In genomic region chr9:81535542-81536241, GRCh38 we compare ENCODE assay signal across 1 cellular context.
TF ChIP-seq lines count a peak whose summit lies in the region.

No MANE protein-coding gene starts in this region.

TF ChIP-seq in HepG2, 621 proteins besides CTCF, POLR2A, EP300 and RAD21 (continued from another document and continues in another):
- TF ChIP-seq RERE (CRISPR knock-in tag; IDR thresholded peaks at IDR 0.05; ENCODE audit: low read depth) (peak; percentile 98), ZNF138 (CRISPR knock-in tag; IDR thresholded peaks at IDR 0.05; ENCODE audit: low read depth) (no peak), ZNF484 (CRISPR knock-in tag; IDR thresholded peaks at IDR 0.05; ENCODE audit: borderline replicate concordance, low read depth) (no peak), ZNF597 (CRISPR knock-in tag; IDR thresholded peaks at IDR 0.05) (no peak), SIX1 (CRISPR knock-in tag; IDR thresholded peaks at IDR 0.05; ENCODE audit: borderline replicate concordance) (peak; percentile 82), IKZF1 (IDR thresholded peaks at IDR 0.05) (no peak), ELF3 (CRISPR knock-in tag; IDR thresholded peaks at IDR 0.05) (peak; percentile 92), ZNF574 (CRISPR knock-in tag; IDR thresholded peaks at IDR 0.05) (no peak; the same call in 1 of the 2 replicates), ATF7-NPFF (CRISPR knock-in tag; IDR thresholded peaks at IDR 0.05; ENCODE audit: low read depth) (no peak), FOXA3 (CRISPR knock-in tag; IDR thresholded peaks at IDR 0.05) (peak; percentile 98), ADNP (CRISPR knock-in tag; IDR thresholded peaks at IDR 0.05) (no peak), FOXP4 (CRISPR knock-in tag; IDR thresholded peaks at IDR 0.05) (peak; percentile 97), RFXAP (CRISPR knock-in tag; IDR thresholded peaks at IDR 0.05; ENCODE audit: borderline replicate concordance) (no peak), TBP (CRISPR knock-in tag; IDR thresholded peaks at IDR 0.05) (no peak), ZC3H13 (CRISPR knock-in tag; IDR thresholded peaks at IDR 0.05) (no peak), KAT8 (CRISPR knock-in tag; IDR thresholded peaks at IDR 0.05) (peak; percentile 85), ZNF605 (CRISPR knock-in tag; IDR thresholded peaks at IDR 0.05) (0 out of 2 replicates have a peak, but pooled peaks have one; percentile 33), ZNF670 (CRISPR knock-in tag; IDR thresholded peaks at IDR 0.05; ENCODE audit: borderline replicate concordance) (0 out of 2 replicates have a peak, but pooled peaks have one; percentile 36), ZNF101 (CRISPR knock-in tag; IDR thresholded peaks at IDR 0.05; ENCODE audit: borderline replicate concordance, low read depth) (no peak), ZNF260 (CRISPR knock-in tag; IDR thresholded peaks at IDR 0.05; ENCODE audit: borderline replicate concordance, low read depth) (no peak), ATAD3A (CRISPR knock-in tag; IDR thresholded peaks at IDR 0.05) (no peak), ZNF432 (CRISPR knock-in tag; IDR thresholded peaks at IDR 0.05; ENCODE audit: borderline replicate concordance) (no peak), PLRG1 (conservative IDR thresholded peaks at IDR 0.05) (no peak), ZNF703 (CRISPR knock-in tag; IDR thresholded peaks at IDR 0.05; ENCODE audit: borderline replicate concordance) (no peak), FOXO4 (CRISPR knock-in tag; conservative IDR thresholded peaks at IDR 0.05) (no peak), ZBTB25 (CRISPR knock-in tag; IDR thresholded peaks at IDR 0.05) (peak; percentile 86), MLX (CRISPR knock-in tag; IDR thresholded peaks at IDR 0.05) (peak; percentile 68), HNF1A (IDR thresholded peaks at IDR 0.05; ENCODE audit: low read depth) (peak; percentile 76), HNF1A (CRISPR knock-in tag; IDR thresholded peaks at IDR 0.05; ENCODE audit: borderline replicate concordance) (peak; percentile 92; the same call in 1 of the 2 replicates), NFRKB (IDR thresholded peaks at IDR 0.05) (no peak), TOE1 (CRISPR knock-in tag; IDR thresholded peaks at IDR 0.05) (no peak), SRSF9 (IDR thresholded peaks at IDR 0.05; ENCODE audit: borderline replicate concordance, insufficient read depth, low read depth, low read length, poor library complexity, severe bottlenecking) (no peak), SMARCC2 (IDR thresholded peaks at IDR 0.05) (no peak), KLF13 (CRISPR knock-in tag; IDR thresholded peaks at IDR 0.05) (no peak), TEAD3 (CRISPR knock-in tag; optimal IDR thresholded peaks at IDR 0.05; ENCODE audit: borderline replicate concordance) (peak; percentile 84), ZNF18 (CRISPR knock-in tag; IDR thresholded peaks at IDR 0.05; ENCODE audit: insufficient replicate concordance) (no peak), ZFX (CRISPR knock-in tag; IDR thresholded peaks at IDR 0.05; ENCODE audit: low read depth) (no peak), ZNF207 (IDR thresholded peaks at IDR 0.05; ENCODE audit: borderline replicate concordance) (no peak)
